Comparison of ENCODE assay signal across 2 cellular contexts in the genomic region with DNA sequence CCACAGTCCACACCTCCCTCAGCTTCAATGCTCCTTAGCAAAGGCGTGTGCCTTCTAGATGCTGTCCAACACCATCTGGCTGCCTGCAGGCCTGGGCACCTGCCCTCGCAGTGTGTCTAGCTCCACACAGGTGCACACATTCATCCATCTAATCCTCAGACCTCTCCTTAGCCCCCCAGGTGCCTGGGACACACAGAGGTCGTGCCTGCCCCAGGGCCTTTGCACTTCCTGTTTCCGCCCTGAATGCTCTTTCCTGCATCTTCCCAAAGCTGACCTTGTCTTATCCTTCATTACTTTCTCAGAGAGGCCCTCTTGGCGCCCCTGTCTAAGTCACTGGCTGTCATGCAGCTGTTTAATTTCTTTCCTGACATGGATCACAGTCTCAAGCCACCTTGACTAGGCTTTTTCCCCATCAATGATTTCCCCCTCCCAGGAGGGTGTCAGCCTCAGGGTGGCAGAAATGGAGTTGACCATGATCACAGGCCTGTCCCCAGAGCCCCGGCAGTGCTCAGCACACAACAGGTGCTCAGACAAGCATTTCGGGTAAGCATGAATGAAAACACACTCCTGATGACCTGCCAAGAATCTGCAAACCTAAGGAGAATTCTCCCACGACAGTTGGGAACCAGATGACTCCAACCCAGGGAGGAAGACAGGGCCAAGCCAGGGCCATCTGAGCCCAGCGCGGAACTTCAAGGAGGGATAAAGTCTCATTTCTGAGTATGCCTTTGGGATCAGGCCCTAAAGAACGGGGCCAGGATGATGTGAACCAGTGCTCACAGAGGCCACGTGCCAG.
TF ChIP-seq lines count a peak whose summit lies in the region.

No MANE protein-coding gene starts in this region.

TF ChIP-seq in GM12891, 5 proteins besides CTCF, POLR2A, EP300 and RAD21 (continued from another document):
- TF ChIP-seq POU2F2 (IDR thresholded peaks at IDR 0.05; ENCODE audit: low read depth, low read length) (no peak), SPI1 (IDR thresholded peaks at IDR 0.05; ENCODE audit: low read depth, low read length) (0 out of 2 replicates have a peak, but pooled peaks have one; percentile 1)

TF ChIP-seq in H1, 55 proteins besides CTCF, POLR2A, EP300 and RAD21 (continued from another document):
- no peak for TF ChIP-seq EGR1 (IDR thresholded peaks at IDR 0.05; ENCODE audit: borderline replicate concordance, low read depth, low read length)
- TF ChIP-seq ZNF274 (IDR thresholded peaks at IDR 0.05; ENCODE audit: borderline replicate concordance, extremely low read depth, low read length): no peak
TF ChIP-seq in H1: peak in this region for 1.
